ENCODE assay signal across 10 cellular contexts in genomic region chr6:165096209-165096608, GRCh38.
"Had no signal": no experiment of that assay in that cellular context is flagged by ENCODE, and none has a peak within 500 bp of the region (broad histone marks: within the 10 kb centered on the region; RNA-seq: fewer than 3 reads in every experiment).

No MANE protein-coding gene starts in this region.

- H3K9ac ChIP-seq: GM23248 had no signal

- H3K4me1 Mint-ChIP-seq: IgD-negative memory B cell had no signal

- DNase-seq: GOT3, H7, HFFc6, KBM-7 had no signal

- H3K27ac ChIP-seq: GM23248, HL-60 had no signal

- H3K9me3 ChIP-seq: HAP-1 had no signal

- H3K36me3 ChIP-seq: HAP-1 had no signal

- H3K4me1 ChIP-seq: HAP-1 had no signal

- H3K27ac Mint-ChIP-seq: HFFc6, IgD-negative memory B cell had no signal

- H3K36me3 Mint-ChIP-seq: IgD-negative memory B cell had no signal

- ATAC-seq: HCT116, HepG2 had no signal

- H2AFZ ChIP-seq: GM23248 had no signal

- H3K4me3 ChIP-seq: GM23248, HAP-1 had no signal

- H3K4me3 Mint-ChIP-seq: HFFc6, IgD-negative memory B cell had no signal
